In the genomic region with DNA sequence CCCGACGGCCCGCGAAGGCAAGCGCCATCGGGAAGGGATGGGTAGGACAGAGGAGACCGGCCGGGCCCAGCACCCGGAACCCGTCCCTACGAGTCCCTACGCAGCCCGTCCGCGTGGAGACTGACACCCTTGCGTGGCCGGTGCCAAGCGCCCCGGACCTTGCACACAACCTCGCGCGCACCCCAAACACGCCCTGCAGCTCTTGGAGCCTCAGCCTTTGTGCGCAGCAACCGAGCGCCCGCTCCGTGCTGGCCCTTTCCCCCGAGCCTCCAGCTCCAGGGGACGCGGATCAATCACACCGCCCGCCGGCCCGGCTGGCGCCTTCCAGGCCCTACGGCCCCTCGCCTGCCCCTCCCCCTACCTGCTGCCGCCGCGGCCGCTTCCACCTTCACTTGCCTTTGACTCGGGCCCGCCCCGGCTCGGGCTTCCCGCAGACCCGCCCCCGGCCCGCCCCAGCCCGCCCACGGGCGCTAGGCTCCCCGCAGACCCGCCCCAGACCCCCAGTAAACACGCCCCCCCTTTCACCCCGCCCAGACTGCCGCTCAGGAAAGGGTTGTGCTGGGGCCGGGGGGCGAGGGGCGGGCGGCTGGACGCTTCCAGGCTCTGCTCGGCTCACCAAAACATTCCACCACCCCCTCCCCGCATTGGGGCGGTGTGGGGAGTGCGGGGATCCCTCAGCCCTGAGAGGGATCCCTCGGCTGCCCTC, we compare ENCODE assay signal across 8 cellular contexts. TPM values are rescaled to one million over a fixed set of nuclear protein-coding genes. Genes with fewer than 3 reads are reported as not detected.
DNase-seq lines count a peak whose midpoint lies in the region; ATAC-seq and TF ChIP-seq lines count a peak whose summit lies in the region.

TSS of gene NDRG2 (minus strand) at position 394 of the 706 bp plus-strand sequence. CDS start 1,746 bp downstream, outside the sequence.

- H3K4me3 ChIP-seq in breast epithelium, result peak within 1 kb of the TSS; percentile 66 to 92 (median 76)

- no peaks in the 10 kb centered on the region for H3K36me3 ChIP-seq in breast epithelium

- ATAC-seq in GM19351 (IDR thresholded peaks at IDR 0.05; ENCODE audit: unreplicated experiment), result no peak
- no peak for ATAC-seq in GM21528 (IDR thresholded peaks at IDR 0.05; ENCODE audit: low FRiP score, unreplicated experiment)

- peak; percentile 47 for TF ChIP-seq POLR2A in breast epithelium (IDR thresholded peaks at IDR 0.05)

- peak; percentile 60 for DNase-seq in DMS79 (lab: John Stamatoyannopoulos, UW)
- DNase-seq in LoVo (ENCODE audit: low spot score), result peak; percentile 72
- peak; percentile 25 to 69 (median 48) for DNase-seq in activated CD4-positive, CD25-positive, alpha-beta regulatory T cell (lab: John Stamatoyannopoulos, UW)
- DNase-seq in breast epithelium (ENCODE audit: low spot score in 2 of 2), result peak; percentile 84 to 85
- DNase-seq in islet precursor cell, result peak; percentile 95
- DNase-seq in stimulated activated CD4-positive, alpha-beta T cell treated with anti-CD3 and anti-CD28 coated beads, Interleukin-12 subunit alpha, Interleukin-12 subunit beta, amount 100 ng/mL, for 4 hours, result peak; percentile 68

- H3K27ac ChIP-seq in breast epithelium, result peak within 1 kb of the TSS; percentile 95 to 97

- TF ChIP-seq CTCF in breast epithelium (IDR thresholded peaks at IDR 0.05), result no peak

- H3K27me3 ChIP-seq in breast epithelium, result no peaks in the 10 kb centered on the region

- peaks cover 5 to 9% of the 10 kb centered on the region in 2 donors for H3K4me1 ChIP-seq in breast epithelium

- intact Hi-C loops in breast epithelium (cut with DNase I; ENCODE audit: low total_unique reads), result no loop called here

- no peaks in the 10 kb centered on the region for H3K9me3 ChIP-seq in breast epithelium

RNA-seq across cellular contexts. Expression of gene NDRG2, which starts in this region (rescaled TPM):
- 100 to 1,000 TPM; 251 to 693 (median 258) TPM for total RNA-seq in breast epithelium
